8 cellular contexts compared by ENCODE assay signal in genomic region chrX:38768079-38768478, GRCh38. TPM values are rescaled to one million over a fixed set of nuclear protein-coding genes. Genes with fewer than 3 reads are reported as not detected.
A peak's percentile ranks its signal among the peaks of the same experiment; 100 is the strongest.
DNase-seq lines count a peak whose midpoint lies in the region; ATAC-seq and TF ChIP-seq lines count a peak whose summit lies in the region.

No MANE protein-coding gene starts in this region.

- no TSS peak for BruUV-seq in PC-3 (replicated peaks; lab: Mats Ljungman, UMichigan)

- peaks cover 21% of the 10 kb centered on the region for H3K27me3 Mint-ChIP-seq in activated T-cell treated with anti-CD3 and anti-CD28 coated beads, Interleukin-2, amount 50 U/mL, for 24 hours

- peak; percentile 65 for ATAC-seq in PC-3
- ATAC-seq in HG02763 (IDR thresholded peaks at IDR 0.05; ENCODE audit: unreplicated experiment), result no peak

- H3K4me1 Mint-ChIP-seq in activated T-cell treated with anti-CD3 and anti-CD28 coated beads, Interleukin-2, amount 50 U/mL, for 24 hours (ENCODE audit: low read depth), result no peaks in the 10 kb centered on the region

- POLR2A ChIA-PET in HEK293 (lab: Yijun Ruan, JAX) (no interaction called here), PC-3 (lab: Charles Lee; ENCODE audit: unreplicated experiment) (no interaction called here)

- H3K27me3 ChIP-seq in BE2C (no peaks in the 10 kb centered on the region), PC-3 (ENCODE audit: low read length) (no peaks in the 10 kb centered on the region)

- no peaks in the 10 kb centered on the region for H4K20me1 ChIP-seq in PC-3 (ENCODE audit: low read length)

- CTCF ChIA-PET in HEK293 (lab: Yijun Ruan, JAX), result interaction anchor here (0.6 to 2.0 kb wide), 8 partner anchors 16 to 754 kb away, joined by 3 to 10 read pairs (median 3); no protein-coding TSS in a partner anchor
- CTCF ChIA-PET in PC-3 (lab: Charles Lee), result no interaction called here

- no peak overlapping the region for H3K4me3 ChIP-seq in BE2C (ENCODE audit: low read depth, low read length)
- no peak overlapping the region for H3K4me3 ChIP-seq in HEK293 (ENCODE audit: low read depth, low read length)
- no peak overlapping the region for H3K4me3 ChIP-seq in PC-3 (ENCODE audit: low read length)

- H3K9ac ChIP-seq in PC-3 (ENCODE audit: low read length), result no peak overlapping the region

- H3K9me3 ChIP-seq in BE2C (no peaks in the 10 kb centered on the region), HEK293 (ENCODE audit: control insufficient read depth, insufficient read depth, low read depth, low read length) (no peaks in the 10 kb centered on the region), PC-3 (ENCODE audit: low read length) (no peaks in the 10 kb centered on the region)

- H3K79me2 ChIP-seq in PC-3 (ENCODE audit: low read length), result no peaks in the 10 kb centered on the region

- intact Hi-C loops in PC-3 (cut with micrococcal nuclease), result loop anchor here (1.0 to 10.0 kb wide), 3 partner anchors 217 to 474 kb away; no protein-coding TSS in a partner anchor

- H3K4me1 ChIP-seq in BE2C, result peaks cover 6% of the 10 kb centered on the region; the same call in 1 of the 2 replicates
- H3K4me1 ChIP-seq in HEK293 (ENCODE audit: control insufficient read depth, insufficient read depth, low read length), result no peaks in the 10 kb centered on the region
- no peaks in the 10 kb centered on the region for H3K4me1 ChIP-seq in PC-3 (ENCODE audit: insufficient read depth, low read length)

- no peak overlapping the region for H3K4me2 ChIP-seq in PC-3 (ENCODE audit: low read length)

- H3K9me2 ChIP-seq in PC-3 (replicated peaks; ENCODE audit: low read length), result no peaks in the 10 kb centered on the region

- no peak overlapping the region for H3K27ac ChIP-seq in HEK293 (ENCODE audit: extremely low read depth, low read depth, low read length)
- H3K27ac ChIP-seq in PC-3 (ENCODE audit: low read length), result no peak overlapping the region

- no peak for DNase-seq in BE2C
- peak; percentile 52 for DNase-seq in PC-3
- DNase-seq in foreskin melanocyte, result peak; percentile 3
- DNase-seq in activated T-cell treated with anti-CD3 and anti-CD28 coated beads, Interleukin-2, amount 50 U/mL, for 24 hours, result no peak
- no peak for DNase-seq in HuH-7.5 (ENCODE audit: low spot score)
- DNase-seq in effector CD4-positive, alpha-beta T cell, result no peak

- TF ChIP-seq CTCF in BE2C (IDR thresholded peaks at IDR 0.05; ENCODE audit: low read depth, low read length) (peak; percentile 49), HEK293 (tag by site-specific recombination; IDR thresholded peaks at IDR 0.05) (no peak), PC-3 (conservative IDR thresholded peaks at IDR 0.05; ENCODE audit: low read depth, low read length) (peak; percentile 67)

- H3K36me3 Mint-ChIP-seq in activated T-cell treated with anti-CD3 and anti-CD28 coated beads, Interleukin-2, amount 50 U/mL, for 24 hours (ENCODE audit: low read depth), result no peaks in the 10 kb centered on the region

- no peaks in the 10 kb centered on the region for H3K36me3 ChIP-seq in BE2C
- no peaks in the 10 kb centered on the region for H3K36me3 ChIP-seq in HEK293 (ENCODE audit: control insufficient read depth in 2 of 2, insufficient read depth in 1 of 2, low read length in 2 of 2)
- H3K36me3 ChIP-seq in PC-3 (ENCODE audit: low read depth, low read length), result no peaks in the 10 kb centered on the region

- H2AFZ ChIP-seq in PC-3 (ENCODE audit: low read length), result no peak overlapping the region

- H3K27ac Mint-ChIP-seq in activated T-cell treated with anti-CD3 and anti-CD28 coated beads, Interleukin-2, amount 50 U/mL, for 24 hours, result no peak overlapping the region

- no peaks in the 10 kb centered on the region for H3F3A ChIP-seq in PC-3 (ENCODE audit: low read length, unreplicated experiment)

- no peaks in the 10 kb centered on the region for H3K9me3 Mint-ChIP-seq in activated T-cell treated with anti-CD3 and anti-CD28 coated beads, Interleukin-2, amount 50 U/mL, for 24 hours

- H3K4me3 Mint-ChIP-seq in activated T-cell treated with anti-CD3 and anti-CD28 coated beads, Interleukin-2, amount 50 U/mL, for 24 hours, result no peak overlapping the region

TF ChIP-seq in HEK293, 187 proteins besides CTCF, POLR2A, EP300 and RAD21:
- TF ChIP-seq ZNF654 (tag by site-specific recombination; IDR thresholded peaks at IDR 0.05; ENCODE audit: low read depth), result peak; percentile 25; the same call in 1 of the 2 replicates
- no peak for TF ChIP-seq PRDM4 (tag by site-specific recombination; IDR thresholded peaks at IDR 0.05)
- TF ChIP-seq ZNF692 (tag by site-specific recombination; IDR thresholded peaks at IDR 0.05), result no peak
- TF ChIP-seq ZNF529 (tag by site-specific recombination; IDR thresholded peaks at IDR 0.05; ENCODE audit: insufficient replicate concordance), result no peak

RNA-seq across cellular contexts. Expression of gene MID1IP1, which starts 33.2 kb away (rescaled TPM):
- polyA plus RNA-seq in BE2C (2012; ENCODE audit: insufficient read depth, insufficient read length, low read depth), result 282 TPM
- total RNA-seq in PC-3 (2014; rRNA removed), result 122 and 123 TPM in 2 replicates

Comparison
In these comparisons a context has a peak if more than half of its experiments do, and no peak if none do; other contexts are left out.
1. DNase-seq: peak in PC-3 (single experiment) and foreskin melanocyte (single experiment); none in BE2C (single experiment), activated T-cell treated with anti-CD3 and anti-CD28 coated beads, Interleukin-2, amount 50 U/mL, for 24 hours (single experiment), HuH-7.5 (single experiment) and effector CD4-positive, alpha-beta T cell (single experiment).